ENCODE assay signal across 20 cellular contexts in genomic region chr2:241598061-241598460, GRCh38. TPM values are rescaled to one million over a fixed set of nuclear protein-coding genes. Genes with fewer than 3 reads are reported as not detected.
"Had no signal": no experiment of that assay in that cellular context is flagged by ENCODE, and none has a peak within 500 bp of the region (broad histone marks: within the 10 kb centered on the region; RNA-seq: fewer than 3 reads in every experiment).

No MANE protein-coding gene starts in this region.

- H3K27ac Mint-ChIP-seq: activated naive CD8-positive, alpha-beta T cell treated with anti-CD3 and anti-CD28 coated beads, Interleukin-2, amount 10 ng/mL, durations not matched to agents 7 days and 5 days; stimulated activated effector memory CD8-positive, alpha-beta T cell treated with anti-CD3 and anti-CD28 coated beads, Interleukin-12 subunit alpha, Interleukin-12 subunit beta, amount 100 ng/mL, for 72 hours had no signal

- H3K4me1 Mint-ChIP-seq: activated naive CD8-positive, alpha-beta T cell treated with anti-CD3 and anti-CD28 coated beads, Interleukin-2, amount 10 ng/mL, durations not matched to agents 7 days and 5 days had no signal

- H3K4me2 ChIP-seq: smooth muscle cell had no signal

- H3K4me1 ChIP-seq: esophagus muscularis mucosa, left lung, prostate gland had no signal

- FAIRE-seq: endothelial cell of umbilical vein, kidney, TTC549 had no signal

- H3K27ac ChIP-seq: cardiac muscle cell, esophagus muscularis mucosa, left lung, prostate gland, thoracic aorta had no signal

- H3K9me3 ChIP-seq: esophagus muscularis mucosa, left lung, prostate gland, thoracic aorta had no signal

- H3K4me3 Mint-ChIP-seq: activated naive CD8-positive, alpha-beta T cell treated with anti-CD3 and anti-CD28 coated beads, Interleukin-2, amount 10 ng/mL, durations not matched to agents 7 days and 5 days; stimulated activated effector memory CD8-positive, alpha-beta T cell treated with anti-CD3 and anti-CD28 coated beads, Interleukin-12 subunit alpha, Interleukin-12 subunit beta, amount 100 ng/mL, for 72 hours had no signal

- H3K27me3 Mint-ChIP-seq: activated naive CD8-positive, alpha-beta T cell treated with anti-CD3 and anti-CD28 coated beads, Interleukin-2, amount 10 ng/mL, durations not matched to agents 7 days and 5 days had no signal

- H3K4me3 ChIP-seq: cardiac muscle cell, esophagus muscularis mucosa, left lung, prostate gland, smooth muscle cell, thoracic aorta had no signal

- ATAC-seq: right cardiac atrium; stimulated activated effector memory CD8-positive, alpha-beta T cell treated with anti-CD3 and anti-CD28 coated beads, Interleukin-12 subunit alpha, Interleukin-12 subunit beta, amount 100 ng/mL, for 72 hours had no signal

- H3K27me3 ChIP-seq: cardiac muscle cell, esophagus muscularis mucosa, left lung had no signal

- DNase-seq: activated CD4-positive, alpha-beta T cell treated with anti-CD3 and anti-CD28 coated beads, Interleukin-2, amount 50 U/mL, for 4 hours; activated gamma-delta T cell; activated naive CD8-positive, alpha-beta T cell treated with anti-CD3 and anti-CD28 coated beads, Interleukin-2, amount 10 ng/mL, durations not matched to agents 7 days and 5 days; amygdala; dermis blood vessel endothelial cell; effector memory CD4-positive, alpha-beta T cell; foreskin melanocyte; kidney; left lung; occipital lobe; stimulated activated CD4-positive, alpha-beta T cell treated with anti-CD3 and anti-CD28 coated beads, Interleukin-4, amount 100 ng/mL, for 1 hour had no signal

- H3K9me3 Mint-ChIP-seq: activated naive CD8-positive, alpha-beta T cell treated with anti-CD3 and anti-CD28 coated beads, Interleukin-2, amount 10 ng/mL, durations not matched to agents 7 days and 5 days; stimulated activated effector memory CD8-positive, alpha-beta T cell treated with anti-CD3 and anti-CD28 coated beads, Interleukin-12 subunit alpha, Interleukin-12 subunit beta, amount 100 ng/mL, for 72 hours had no signal

RNA-seq across cellular contexts. Expression of gene BOK, which starts 39.5 kb away (rescaled TPM):
- total RNA-seq: activated naive CD8-positive, alpha-beta T cell treated with anti-CD3 and anti-CD28 coated beads, Interleukin-2, amount 10 ng/mL, durations not matched to agents 7 days and 5 days had no signal
